14 cellular contexts compared by ENCODE assay signal in the genomic region with DNA sequence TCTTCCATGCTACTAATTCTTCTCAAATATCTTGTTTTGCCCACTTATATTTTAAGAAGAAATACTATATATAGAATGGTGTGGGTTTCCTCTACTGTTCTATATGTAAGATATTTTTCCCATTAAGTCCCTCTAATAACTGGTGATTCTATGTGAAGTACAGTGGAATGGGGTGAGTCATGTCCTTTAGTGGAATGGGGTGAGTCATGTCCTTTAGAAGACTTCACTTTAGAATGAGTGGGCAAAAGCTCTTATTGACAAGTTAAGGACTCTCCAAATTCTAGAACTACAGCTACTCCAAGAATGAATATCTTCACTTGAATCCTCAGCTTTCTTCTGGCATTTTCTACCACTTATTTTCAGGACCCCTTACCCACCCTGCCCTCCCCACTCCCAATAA.
DNase-seq lines count a peak whose midpoint lies in the region; ATAC-seq, FAIRE-seq and TF ChIP-seq lines count a peak whose summit lies in the region.
"Had no signal": no experiment of that assay in that cellular context is flagged by ENCODE, and none has a peak within 500 bp of the region (broad histone marks: within the 10 kb centered on the region; RNA-seq: fewer than 3 reads in every experiment).

No MANE protein-coding gene starts in this region.

- H3K27me3 Mint-ChIP-seq in activated CD4-positive, alpha-beta T cell treated with anti-CD3 and anti-CD28 coated beads for 36 hours, result no peaks in the 10 kb centered on the region
- H3K27me3 Mint-ChIP-seq in Caco-2 (ENCODE audit: insufficient read depth, unreplicated experiment), result peaks cover 12% of the 10 kb centered on the region
- H3K27me3 Mint-ChIP-seq: naive B cell had no signal

- H3K4me2 ChIP-seq in mammary epithelial cell (ENCODE audit: insufficient read depth, low read depth, low read length) (peak overlapping the region; percentile 38), HepG2 (ENCODE audit: low read depth, low read length) (no peak overlapping the region)

- H3K9me3 ChIP-seq in mammary epithelial cell (replicated peaks; ENCODE audit: insufficient read depth, low read length), result no peaks in the 10 kb centered on the region
- H3K9me3 ChIP-seq in HepG2 (ENCODE audit: low read length), result no peaks in the 10 kb centered on the region
- H3K9me3 ChIP-seq in Caco-2, result no peaks in the 10 kb centered on the region
- H3K9me3 ChIP-seq: heart right ventricle had no signal

- H3K4me1 ChIP-seq in mammary epithelial cell (ENCODE audit: insufficient read depth, low read length), result peaks cover 36% of the 10 kb centered on the region
- H3K4me1 ChIP-seq in HepG2 (ENCODE audit: insufficient read depth, low read length), result no peaks in the 10 kb centered on the region
- no peaks in the 10 kb centered on the region for H3K4me1 ChIP-seq in Caco-2

- POLR2A ChIA-PET in HepG2 (lab: Yijun Ruan, JAX) (no interaction called here), Caco-2 (lab: Charles Lee) (no interaction called here)
- POLR2A ChIA-PET in activated CD4-positive, alpha-beta T cell treated with anti-CD3 and anti-CD28 coated beads for 36 hours (lab: Charles Lee), result no interaction called here

- FAIRE-seq in HepG2 (lab: Jason Lieb, UNC), result no peak

- intact Hi-C loops in mammary epithelial cell (cut with micrococcal nuclease), result loop anchor here (5.0 kb wide), 1 partner anchor 433 kb away; a partner anchor contains a TSS
- intact Hi-C loops in HepG2 (cut with micrococcal nuclease; ENCODE audit: unreplicated experiment), result no loop called here
- intact Hi-C loops in activated CD4-positive, alpha-beta T cell treated with anti-CD3 and anti-CD28 coated beads for 36 hours (cut with DNase I, micrococcal nuclease), result no loop called here
- intact Hi-C loops in Caco-2 (cut with micrococcal nuclease; ENCODE audit: unreplicated experiment), result no loop called here
- intact Hi-C loops in left colon (cut with DNase I, micrococcal nuclease), result no loop called here

- no peaks in the 10 kb centered on the region for H3K9me3 Mint-ChIP-seq in activated CD4-positive, alpha-beta T cell treated with anti-CD3 and anti-CD28 coated beads for 36 hours (ENCODE audit: low read depth)
- H3K9me3 Mint-ChIP-seq in Caco-2 (ENCODE audit: unreplicated experiment), result no peaks in the 10 kb centered on the region

- CTCF ChIA-PET in mammary epithelial cell (lab: Charles Lee; ENCODE audit: low non-redundant PET), result interaction anchor here (0.7 kb wide), 1 partner anchor 611 kb away, joined by 4 read pairs; no protein-coding TSS in a partner anchor
- CTCF ChIA-PET in HepG2 (lab: Yijun Ruan, JAX; ENCODE audit: low intra/inter-chr PET ratio, low total read pairs), result no interaction called here
- CTCF ChIA-PET in activated CD4-positive, alpha-beta T cell treated with anti-CD3 and anti-CD28 coated beads for 36 hours (lab: Charles Lee), result no interaction called here
- CTCF ChIA-PET in Caco-2 (lab: Charles Lee), result no interaction called here

- TF ChIP-seq CTCF in mammary epithelial cell (conservative IDR thresholded peaks at IDR 0.05 in 1 of 2, IDR thresholded peaks at IDR 0.05 in 1 of 2; ENCODE audit: extremely low read depth in 1 of 2, insufficient read depth in 1 of 2, low read depth in 1 of 2, low read length in 2 of 2) (no peak), HepG2 (CRISPR knock-in tag; IDR thresholded peaks at IDR 0.05) (no peak), Caco-2 (IDR thresholded peaks at IDR 0.05; ENCODE audit: insufficient read depth in 1 of 2, low read depth in 1 of 2, low read length in 1 of 2, severe bottlenecking in 1 of 2, unreplicated experiment in 1 of 2) (no peak)

- H3K27ac ChIP-seq in mammary epithelial cell (ENCODE audit: insufficient read depth, low read depth, low read length) (peak overlapping the region; percentile 55), HepG2 (ENCODE audit: extremely low read length, insufficient read depth, low read length) (no peak overlapping the region)
- H3K27ac ChIP-seq: heart right ventricle had no signal

- no peak overlapping the region for H3K4me3 Mint-ChIP-seq in activated CD4-positive, alpha-beta T cell treated with anti-CD3 and anti-CD28 coated beads for 36 hours
- H3K4me3 Mint-ChIP-seq in Caco-2 (ENCODE audit: unreplicated experiment), result no peak overlapping the region
- H3K4me3 Mint-ChIP-seq: activated CD8-positive, alpha-beta memory T cell treated with anti-CD3 and anti-CD28 coated beads, Interleukin-2, amount 10 ng/mL, durations not matched to agents 7 days and 5 days; brain; naive B cell had no signal

- no peak overlapping the region for H3K4me3 ChIP-seq in mammary epithelial cell (replicated peaks in 1 of 3; ENCODE audit: insufficient read depth in 1 of 3, low read depth in 2 of 3, low read length in 3 of 3)
- no peak overlapping the region for H3K4me3 ChIP-seq in HepG2 (replicated peaks in 1 of 3; ENCODE audit: insufficient read depth in 1 of 3, low read depth in 2 of 3, low read length in 3 of 3)
- H3K4me3 ChIP-seq in Caco-2 (ENCODE audit: low read depth, low read length), result no peak overlapping the region
- H3K4me3 ChIP-seq: heart right ventricle had no signal

- H3K79me2 ChIP-seq in mammary epithelial cell (ENCODE audit: insufficient read depth, low read length) (no peaks in the 10 kb centered on the region), HepG2 (ENCODE audit: insufficient read depth, low read length) (no peaks in the 10 kb centered on the region)

- H4K20me1 ChIP-seq in mammary epithelial cell (ENCODE audit: insufficient read depth, low read length) (no peaks in the 10 kb centered on the region), HepG2 (ENCODE audit: insufficient read depth, low read length) (no peaks in the 10 kb centered on the region)

- no peak for TF ChIP-seq RAD21 in HepG2 (CRISPR knock-in tag; IDR thresholded peaks at IDR 0.05)

- H3K27me3 ChIP-seq in mammary epithelial cell (ENCODE audit: insufficient read depth, low read length) (no peaks in the 10 kb centered on the region), HepG2 (ENCODE audit: control insufficient read depth in 1 of 2, insufficient read depth in 2 of 2, low read length in 2 of 2) (no peaks in the 10 kb centered on the region), Caco-2 (replicated peaks; ENCODE audit: control insufficient read depth, insufficient read depth, low read length) (no peaks in the 10 kb centered on the region)
- H3K27me3 ChIP-seq: heart right ventricle had no signal

- H2AFZ ChIP-seq in mammary epithelial cell (ENCODE audit: low read depth, low read length) (no peak overlapping the region), HepG2 (ENCODE audit: low read length) (no peak overlapping the region)

- H3K36me3 ChIP-seq in mammary epithelial cell (ENCODE audit: insufficient read depth, low read length) (no peaks in the 10 kb centered on the region), HepG2 (replicated peaks in 1 of 2; ENCODE audit: control insufficient read depth in 1 of 2, insufficient read depth in 2 of 2, low read length in 2 of 2) (no peaks in the 10 kb centered on the region), Caco-2 (ENCODE audit: control insufficient read depth, insufficient read depth, low read length) (no peaks in the 10 kb centered on the region)
- H3K36me3 ChIP-seq: heart right ventricle had no signal

- H3K9ac ChIP-seq in mammary epithelial cell (ENCODE audit: insufficient read depth, low read length), result no peak overlapping the region
- no peak overlapping the region for H3K9ac ChIP-seq in HepG2 (ENCODE audit: insufficient read depth, low read depth, low read length)

- ATAC-seq in HepG2 (no peak; the same call in 2 of the 3 replicates), left colon (no peak)
- no peak for ATAC-seq in activated CD4-positive, alpha-beta T cell treated with anti-CD3 and anti-CD28 coated beads for 36 hours
- ATAC-seq: activated CD8-positive, alpha-beta memory T cell treated with anti-CD3 and anti-CD28 coated beads, Interleukin-2, amount 10 ng/mL, durations not matched to agents 7 days and 5 days; heart right ventricle had no signal

- BruUV-seq in mammary epithelial cell (replicated peaks; lab: Mats Ljungman, UMichigan), result no TSS peak
- BruUV-seq in HepG2 (replicated peaks; lab: Mats Ljungman, UMichigan), result no TSS peak
- no TSS peak for BruUV-seq in Caco-2 (replicated peaks; lab: Mats Ljungman, UMichigan)

- peak; percentile 51 for DNase-seq in AG08396 (ENCODE audit: low spot score)
- DNase-seq in LoVo (ENCODE audit: low spot score), result peak; percentile 35
- peak; percentile 79 for DNase-seq in mammary epithelial cell
- peak; percentile 13 for DNase-seq in HepG2 (ENCODE audit: low spot score)
- no peak for DNase-seq in activated CD4-positive, alpha-beta T cell treated with anti-CD3 and anti-CD28 coated beads for 36 hours
- no peak for DNase-seq in Caco-2
- DNase-seq in left colon, result no peak
- DNase-seq in HuH-7.5 (ENCODE audit: low spot score), result no peak
- DNase-seq: activated CD8-positive, alpha-beta memory T cell treated with anti-CD3 and anti-CD28 coated beads, Interleukin-2, amount 10 ng/mL, durations not matched to agents 7 days and 5 days; heart right ventricle; naive B cell; NCI-H2171 treated with DMSO at 0.1 percent for 48 hours; stimulated activated naive CD4-positive, alpha-beta T cell had no signal

- dilution Hi-C loops in mammary epithelial cell (cut with HindIII; ENCODE audit: low sequenced_read_pairs), result no loop called here

- no peaks in the 10 kb centered on the region for H3K36me3 Mint-ChIP-seq in activated CD4-positive, alpha-beta T cell treated with anti-CD3 and anti-CD28 coated beads for 36 hours (ENCODE audit: low read depth)
- H3K36me3 Mint-ChIP-seq in Caco-2 (ENCODE audit: insufficient read depth, unreplicated experiment), result no peaks in the 10 kb centered on the region
- H3K36me3 Mint-ChIP-seq: activated CD8-positive, alpha-beta memory T cell treated with anti-CD3 and anti-CD28 coated beads, Interleukin-2, amount 10 ng/mL, durations not matched to agents 7 days and 5 days; brain; naive B cell had no signal

- no peak for TF ChIP-seq EP300 in HepG2 (IDR thresholded peaks at IDR 0.05; ENCODE audit: low read depth in 2 of 2, low read length in 2 of 2)
- no peak for TF ChIP-seq EP300 in HepG2 (CRISPR knock-in tag; IDR thresholded peaks at IDR 0.05; ENCODE audit: borderline replicate concordance)

- TF ChIP-seq POLR2A in HepG2 (IDR thresholded peaks at IDR 0.05; ENCODE audit: insufficient read depth in 1 of 2, low read depth in 2 of 2, low read length in 2 of 2), result no peak

- in situ Hi-C loops in mammary epithelial cell (cut with MboI; ENCODE audit: low sequenced_read_pairs in 2 of 2), result no loop called here
- in situ Hi-C loops in HepG2 (cut with HindIII; ENCODE audit: extremely low pct_ligation_motif_present, low pct_unique_long_range_greater_than_20kb), result no loop called here

- H3K4me1 Mint-ChIP-seq in activated CD4-positive, alpha-beta T cell treated with anti-CD3 and anti-CD28 coated beads for 36 hours, result no peaks in the 10 kb centered on the region
- no peaks in the 10 kb centered on the region for H3K4me1 Mint-ChIP-seq in Caco-2 (ENCODE audit: low read depth, unreplicated experiment)
- H3K4me1 Mint-ChIP-seq: activated CD8-positive, alpha-beta memory T cell treated with anti-CD3 and anti-CD28 coated beads, Interleukin-2, amount 10 ng/mL, durations not matched to agents 7 days and 5 days; brain; naive B cell had no signal

- no peak overlapping the region for H3K27ac Mint-ChIP-seq in activated CD4-positive, alpha-beta T cell treated with anti-CD3 and anti-CD28 coated beads for 36 hours
- H3K27ac Mint-ChIP-seq in Caco-2 (ENCODE audit: unreplicated experiment), result no peak overlapping the region
- H3K27ac Mint-ChIP-seq: activated CD8-positive, alpha-beta memory T cell treated with anti-CD3 and anti-CD28 coated beads, Interleukin-2, amount 10 ng/mL, durations not matched to agents 7 days and 5 days; brain; naive B cell had no signal

Comparison
In these comparisons a context has a peak if more than half of its experiments do, and no peak if none do; other contexts are left out.
1. DNase-seq: peak in AG08396 (single experiment), LoVo (single experiment), mammary epithelial cell (single experiment) and HepG2 (single experiment); none in activated CD4-positive, alpha-beta T cell treated with anti-CD3 and anti-CD28 coated beads for 36 hours (single experiment), Caco-2 (0 of 2), left colon (0 of 2) and HuH-7.5 (single experiment).